ENCODE assay signal across 22 cellular contexts in genomic region chr5:159258361-159258760, GRCh38. TPM values are rescaled to one million over a fixed set of nuclear protein-coding genes. Genes with fewer than 3 reads are reported as not detected.
DNase-seq lines count a peak whose midpoint lies in the region; ATAC-seq and TF ChIP-seq lines count a peak whose summit lies in the region.
"Had no signal": no experiment of that assay in that cellular context is flagged by ENCODE, and none has a peak within 500 bp of the region (broad histone marks: within the 10 kb centered on the region; RNA-seq: fewer than 3 reads in every experiment).

No MANE protein-coding gene starts in this region.

- no peak overlapping the region for H3K9ac ChIP-seq in MM.1S (ENCODE audit: low read length)
- H3K9ac ChIP-seq: BLaER1, GM23248 had no signal

- peaks cover 13% of the 10 kb centered on the region for H3K4me1 ChIP-seq in HAP-1
- H3K4me1 ChIP-seq in MM.1S (ENCODE audit: low read length) = no peaks in the 10 kb centered on the region
- peaks cover 0 to 6% of the 10 kb centered on the region in 2 donors for H3K4me1 ChIP-seq in left lung

- intact Hi-C loops in left lung (cut with DNase I) = no loop called here

- no peaks in the 10 kb centered on the region for H3K9me3 ChIP-seq in HAP-1
- H3K9me3 ChIP-seq in MM.1S (replicated peaks; ENCODE audit: insufficient read depth, low read length) = no peaks in the 10 kb centered on the region
- H3K9me3 ChIP-seq in left lung = no peaks in the 10 kb centered on the region

- TF ChIP-seq CTCF in MM.1S (IDR thresholded peaks at IDR 0.05; ENCODE audit: low read length) = no peak
- no peak for TF ChIP-seq CTCF in left lung (IDR thresholded peaks at IDR 0.05)

- peaks cover 1% of the 10 kb centered on the region; the same call in 1 of the 2 replicates for H3K79me2 ChIP-seq in MM.1S (ENCODE audit: low read length)

- H3K4me3 ChIP-seq in HAP-1 (no peak overlapping the region), MM.1S (ENCODE audit: low read length) (no peak overlapping the region), left lung (no peak overlapping the region)
- H3K4me3 ChIP-seq: BLaER1, GM12878, GM23248 had no signal

- no peak overlapping the region for H3K4me2 ChIP-seq in MM.1S (ENCODE audit: low read depth, low read length)
- H3K4me2 ChIP-seq: BLaER1 had no signal

- peak; percentile 5 for DNase-seq in NCI-H748 (lab: John Stamatoyannopoulos, UW; ENCODE audit: unreplicated experiment)
- DNase-seq in NCI-H748 treated with DMSO at 0.1 percent for 48 hours (lab: John Stamatoyannopoulos, UW) = no peak
- DNase-seq in HAP-1 (ENCODE audit: low spot score in 2 of 2) = peak; percentile 48 to 84
- peak; percentile 54 for DNase-seq in SK-MEL-5 (ENCODE audit: low read depth, low spot score)
- no peak for DNase-seq in activated naive CD4-positive, alpha-beta T cell treated with anti-CD3 and anti-CD28 coated beads, Interleukin-2, amount 50 U/mL, for 16 hours
- DNase-seq in MM.1S = no peak
- DNase-seq in left lung = no peak
- no peak for DNase-seq in NCI-H526 treated with DMSO at 0.1 percent for 48 hours (lab: John Stamatoyannopoulos, UW)
- DNase-seq: ACHN; CD4-positive, CD25-positive, alpha-beta regulatory T cell; CD8-positive, alpha-beta memory T cell; DMS 273 treated with DMSO at 0.1 percent for 48 hours; DMS79; EL; GDM1; GM23248; H7 had no signal

- no peaks in the 10 kb centered on the region for H3K27me3 ChIP-seq in HAP-1 (ENCODE audit: low read depth)
- no peaks in the 10 kb centered on the region for H3K27me3 ChIP-seq in MM.1S (replicated peaks; ENCODE audit: insufficient read depth, low read length)
- no peaks in the 10 kb centered on the region for H3K27me3 ChIP-seq in left lung

- H2AFZ ChIP-seq in MM.1S (ENCODE audit: low read length) = no peak overlapping the region
- H2AFZ ChIP-seq: GM23248 had no signal

- H4K20me1 ChIP-seq in MM.1S (ENCODE audit: insufficient read depth, low read length) = no peaks in the 10 kb centered on the region
- H4K20me1 ChIP-seq: BLaER1 had no signal

- ATAC-seq in left lung = no peak
- ATAC-seq: GM12878, HCT116 had no signal

- peaks cover 5% of the 10 kb centered on the region; the same call in 1 of the 2 replicates for H3F3A ChIP-seq in MM.1S (ENCODE audit: insufficient read depth, low read length)

- no peaks in the 10 kb centered on the region for H3K36me3 ChIP-seq in HAP-1 (replicated peaks)
- H3K36me3 ChIP-seq in MM.1S (replicated peaks; ENCODE audit: insufficient read depth, low read length) = no peaks in the 10 kb centered on the region
- H3K36me3 ChIP-seq in left lung = no peaks in the 10 kb centered on the region
- H3K36me3 ChIP-seq: BLaER1 had no signal

- H3K9me2 ChIP-seq in MM.1S (replicated peaks; ENCODE audit: insufficient read depth, low read length) = no peaks in the 10 kb centered on the region

- in situ Hi-C loops in HAP-1 (cut with MboI; ENCODE audit: low sequenced_read_pairs) = no loop called here
- in situ Hi-C loops in SK-MEL-5 (cut with HindIII; ENCODE audit: low pct_unique_long_range_greater_than_20kb, low sequenced_read_pairs) = loop anchor here (25.0 kb wide), 1 partner anchor 96 kb away; no protein-coding TSS in a partner anchor

- H3K27ac ChIP-seq in MM.1S (ENCODE audit: low read length) = no peak overlapping the region
- H3K27ac ChIP-seq in left lung = no peak overlapping the region
- H3K27ac ChIP-seq: 22Rv1, BLaER1, C4-2B, GM23248 had no signal

RNA-seq across cellular contexts. Expression of gene UBLCP1, which starts 4.7 kb away (rescaled TPM):
- 44.0 and 45.7 TPM in 2 replicates for total RNA-seq in SK-MEL-5 (2014; rRNA removed; shearing (Covaris generic))
- polyA plus RNA-seq in SK-MEL-5 (2015; cell fraction: cytosol; rRNA removed) = 41.1 TPM in 2 replicates
- 33.8 and 42.0 TPM in 2 replicates for polyA plus RNA-seq in SK-MEL-5 (2015; cell fraction: nucleus; rRNA removed)
- 10 to 100 TPM; 29.9 to 32.5 TPM for total RNA-seq in left lung

RNA-seq across cellular contexts. Expression of gene RNF145, which starts 49.0 kb away (rescaled TPM):
- total RNA-seq in SK-MEL-5 (2014; rRNA removed; shearing (Covaris generic)) = 47.5 and 49.4 TPM in 2 replicates
- 87.8 and 106 TPM in 2 replicates for polyA plus RNA-seq in SK-MEL-5 (2015; cell fraction: cytosol; rRNA removed)
- 87.2 and 91.7 TPM in 2 replicates for polyA plus RNA-seq in SK-MEL-5 (2015; cell fraction: nucleus; rRNA removed)
- 100 to 1,000 TPM; 164 to 216 TPM for total RNA-seq in left lung

Comparison
In these comparisons a context has a peak if more than half of its experiments do, and no peak if none do; other contexts are left out.
1. DNase-seq: peak in NCI-H748 (single experiment), HAP-1 (2 of 2) and SK-MEL-5 (single experiment); none in NCI-H748 treated with DMSO at 0.1 percent for 48 hours (single experiment), activated naive CD4-positive, alpha-beta T cell treated with anti-CD3 and anti-CD28 coated beads, Interleukin-2, amount 50 U/mL, for 16 hours (single experiment), MM.1S (single experiment), left lung (0 of 2) and NCI-H526 treated with DMSO at 0.1 percent for 48 hours (single experiment).